In the genomic region with DNA sequence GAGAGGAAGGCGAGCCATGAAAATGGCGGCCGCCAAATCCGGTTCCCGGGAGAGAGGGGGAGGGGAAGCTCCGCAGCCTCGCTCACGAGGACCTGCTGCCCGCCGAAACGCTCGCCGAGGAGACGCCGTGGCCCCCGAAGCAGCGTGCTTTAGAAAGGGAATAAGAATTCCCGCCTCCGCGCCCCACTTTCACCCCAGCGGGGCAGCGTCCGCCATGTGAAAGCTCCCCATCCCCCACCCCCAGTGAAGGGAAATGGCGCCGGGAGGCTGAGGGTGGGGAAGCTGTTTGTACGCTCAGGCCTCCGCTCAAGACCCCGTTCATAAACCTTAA, we compare ENCODE assay signal across 8 cellular contexts. TPM values are rescaled to one million over a fixed set of nuclear protein-coding genes. Genes with fewer than 3 reads are reported as not detected.
DNase-seq lines count a peak whose midpoint lies in the region; ATAC-seq and TF ChIP-seq lines count a peak whose summit lies in the region.

No MANE protein-coding gene starts in this region.

- BruUV-seq in MCF 10A (replicated peaks; lab: Mats Ljungman, UMichigan) = TSS peak; percentile 35

- DNase-seq in ACHN = peak; percentile 63
- DNase-seq in NB4 (ENCODE audit: low read depth) = peak; percentile 79
- peak; percentile 68 for DNase-seq in MCF 10A (ENCODE audit: unreplicated experiment)
- DNase-seq in islet precursor cell = peak; percentile 70
- peak; percentile 59 to 63 for DNase-seq in stimulated activated CD4-positive, alpha-beta T cell treated with anti-CD3 and anti-CD28 coated beads, Interleukin-15, amount 100 ng/mL, for 1 hour (ENCODE audit: low read depth in 1 of 2, low spot score in 1 of 2)

- ATAC-seq in GM18909 (IDR thresholded peaks at IDR 0.05; ENCODE audit: poor library complexity, unreplicated experiment) (peak; percentile 14), GM18868 (IDR thresholded peaks at IDR 0.05; ENCODE audit: unreplicated experiment) (no peak)

- intact Hi-C loops in MCF 10A (cut with micrococcal nuclease) = loop anchor here (2.0 to 5.0 kb wide), 3 partner anchors 147 to 942 kb away; a partner anchor contains a TSS

- H3K4me3 Mint-ChIP-seq in MCF 10A (ENCODE audit: unreplicated experiment) = peak overlapping the region; percentile 98

- H3K4me1 Mint-ChIP-seq in MCF 10A (ENCODE audit: insufficient read depth, unreplicated experiment) = peaks cover 37% of the 10 kb centered on the region

- CTCF ChIA-PET in MCF 10A (lab: Yijun Ruan, JAX) = interaction anchor here (0.5 to 5.0 kb wide), 8 partner anchors 22 to 1254 kb away, joined by 3 to 123 read pairs (median 3); no protein-coding TSS in a partner anchor

- in situ Hi-C loops in ACHN (cut with HindIII; ENCODE audit: low pct_ligation_motif_present, low pct_unique_long_range_greater_than_20kb, low sequenced_read_pairs) = no loop called here

- no peaks in the 10 kb centered on the region for H3K9me3 Mint-ChIP-seq in MCF 10A (ENCODE audit: unreplicated experiment)

- H3K27me3 Mint-ChIP-seq in MCF 10A (ENCODE audit: insufficient read depth, unreplicated experiment) = no peaks in the 10 kb centered on the region

- H3K27ac ChIP-seq in VCaP = peak overlapping the region; percentile 99

- peak overlapping the region; percentile 99 for H3K27ac Mint-ChIP-seq in MCF 10A (ENCODE audit: low read depth, unreplicated experiment)

- H3K36me3 Mint-ChIP-seq in MCF 10A (ENCODE audit: insufficient read depth, unreplicated experiment) = peaks cover 80% of the 10 kb centered on the region

- POLR2A ChIA-PET in MCF 10A (lab: Yijun Ruan, JAX) = interaction anchor here (0.6 to 12.9 kb wide), 44 partner anchors 8 to 1541 kb away, joined by 3 to 268 read pairs (median 4); a partner anchor contains a TSS

- TF ChIP-seq CTCF in NB4 (IDR thresholded peaks at IDR 0.05; ENCODE audit: low read depth, low read length) = no peak
- no peak for TF ChIP-seq CTCF in VCaP (conservative IDR thresholded peaks at IDR 0.05)
- no peak for TF ChIP-seq CTCF in MCF 10A (IDR thresholded peaks at IDR 0.05; ENCODE audit: unreplicated experiment)

- TF ChIP-seq POLR2A in NB4 (IDR thresholded peaks at IDR 0.05; ENCODE audit: extremely low read depth, insufficient read length) = no peak

- H3K4me3 ChIP-seq in NB4 (ENCODE audit: low read depth, low read length) = peak overlapping the region; percentile 88

RNA-seq across cellular contexts. Expression of a gene that starts 0.5 kb away (rescaled TPM):
- 592 and 646 TPM in 2 replicates for total RNA-seq in MCF 10A (2022)

RNA-seq across cellular contexts. Expression of a gene that starts 1.5 kb away (rescaled TPM):
- 137 and 171 TPM in 2 replicates for total RNA-seq in MCF 10A (2022)

RNA-seq across cellular contexts. Expression of a gene that starts 48.1 kb away (rescaled TPM):
- total RNA-seq in MCF 10A (2022) = 1.2 and 2.2 TPM in 2 replicates
